8 cellular contexts compared by ENCODE assay signal in genomic region chr7:116224492-116225098, GRCh38. TPM values are rescaled to one million over a fixed set of nuclear protein-coding genes. Genes with fewer than 3 reads are reported as not detected.
DNase-seq lines count a peak whose midpoint lies in the region; ATAC-seq, FAIRE-seq and TF ChIP-seq lines count a peak whose summit lies in the region.

No MANE protein-coding gene starts in this region.

- DNase-seq in CD14-positive monocyte (ENCODE audit: low spot score) (no peak), GM12878 (ENCODE audit: low read depth, low spot score) (no peak), foreskin melanocyte (no peak), COLO668 (lab: John Stamatoyannopoulos, UW; ENCODE audit: unreplicated experiment) (no peak), NCI-H1436 treated with DMSO at 0.1 percent for 48 hours (lab: John Stamatoyannopoulos, UW) (no peak)
- no peak for DNase-seq in stimulated activated CD4-positive, alpha-beta T cell treated with anti-CD3 and anti-CD28 coated beads, Interleukin-1b, Interleukin-23, amount 100 ng/mL, for 48 hours

- RAD21 ChIA-PET in GM12878 (lab: Charles Lee; ENCODE audit: unreplicated experiment), result interaction anchor here (0.9 to 4.0 kb wide), 4 partner anchors 11 to 45 kb away, joined by 3 to 14 read pairs (median 10); no protein-coding TSS in a partner anchor

- no peaks in the 10 kb centered on the region for H4K20me1 ChIP-seq in GM12878 (ENCODE audit: control insufficient read depth, insufficient read depth)

- in situ Hi-C loops in GM12878 (cut with MboI), result no loop called here

- H3K4me1 Mint-ChIP-seq in CD14-positive monocyte, result peaks cover 54% of the 10 kb centered on the region

- no peaks in the 10 kb centered on the region for H3K27me3 ChIP-seq in GM12878 (replicated peaks in 1 of 2; ENCODE audit: control insufficient read depth in 2 of 2, insufficient read depth in 2 of 2, low read length in 1 of 2)

- no peaks in the 10 kb centered on the region for H3K9me3 ChIP-seq in GM12878 (replicated peaks; ENCODE audit: control insufficient read depth, insufficient read depth, low read length)

- TF ChIP-seq RAD21 in GM12878 (IDR thresholded peaks at IDR 0.05; ENCODE audit: insufficient read depth, low read depth, low read length), result no peak

- FAIRE-seq in GM12878 (lab: Jason Lieb, UNC), result no peak

- no peak overlapping the region for H3K4me3 Mint-ChIP-seq in CD14-positive monocyte

- peak in 1 of 2 experiments; percentile 15; a peak in 1 of 4 replicates for TF ChIP-seq EP300 in GM12878 (IDR thresholded peaks at IDR 0.05; ENCODE audit: borderline replicate concordance in 1 of 2, control insufficient read depth in 1 of 2, low read depth in 2 of 2, low read length in 2 of 2)

- TF ChIP-seq CTCF in CD14-positive monocyte (IDR thresholded peaks at IDR 0.05) (no peak), GM12878 (IDR thresholded peaks at IDR 0.05 in 2 of 3, conservative IDR thresholded peaks at IDR 0.05 in 1 of 3; ENCODE audit: control insufficient read depth in 2 of 3, extremely low read depth in 1 of 3, insufficient read depth in 1 of 3, low read depth in 3 of 3, low read length in 3 of 3) (no peak)

- peak overlapping the region; percentile 24; the same call in 1 of the 2 replicates for H3K27ac ChIP-seq in GM12878 (ENCODE audit: control insufficient read depth, insufficient read depth)

- peaks cover 94% of the 10 kb centered on the region for H3K79me2 ChIP-seq in GM12878 (ENCODE audit: control insufficient read depth, insufficient read depth, low read length)

- intact Hi-C loops in CD14-positive monocyte (cut with micrococcal nuclease) (no loop called here), GM12878 (cut with micrococcal nuclease; ENCODE audit: unreplicated experiment) (no loop called here)

- H3K9ac ChIP-seq in GM12878 (ENCODE audit: control insufficient read depth, insufficient read depth, low read length), result no peak overlapping the region

- H3K4me1 ChIP-seq in GM12878 (ENCODE audit: control insufficient read depth, insufficient read depth, low read length), result peaks cover 18% of the 10 kb centered on the region

- SMC1A ChIA-PET in GM12878 (lab: Charles Lee; ENCODE audit: uncharacterized antibody, unreplicated experiment), result interaction anchor here (0.6 to 3.9 kb wide), 11 partner anchors 8 to 847 kb away, joined by 3 to 22 read pairs (median 5); partner anchors contain the start of gene TES

- H2AFZ ChIP-seq in GM12878 (ENCODE audit: control insufficient read depth, low read depth, low read length), result peak overlapping the region; percentile 21; the same call in 1 of the 2 replicates

- peak overlapping the region; percentile 53; the same call in 1 of the 2 replicates for H3K4me3 ChIP-seq in GM12878

- ATAC-seq in GM19043 (IDR thresholded peaks at IDR 0.05; ENCODE audit: low read depth, unreplicated experiment) (peak; percentile 42), HG03039 (IDR thresholded peaks at IDR 0.05; ENCODE audit: unreplicated experiment) (peak; percentile 46), GM12878 (peak; percentile 86)

- 4% methylated on average over 2 of the region's 2 CpGs for WGBS in GM12878 (ENCODE audit: insufficient coverage, insufficient replicate concordance, low lambda C conversion rate, missing lambda C conversion rate)

- no TSS peak for BruUV-seq in GM12878 (replicated peaks; lab: Mats Ljungman, UMichigan)

- no peaks in the 10 kb centered on the region for H3K36me3 ChIP-seq in GM12878 (ENCODE audit: control insufficient read depth in 2 of 2, insufficient read depth in 2 of 2, low read length in 1 of 2)

- peak overlapping the region in 5 of 7 donors; percentile 71 to 78 (median 75) for H3K27ac Mint-ChIP-seq in CD14-positive monocyte

- CTCF ChIA-PET in GM12878 (lab: Yijun Ruan, JAX), result interaction anchor here (1.0 to 4.8 kb wide), 10 partner anchors 8 to 366 kb away, joined by 3 to 26 read pairs (median 8); partner anchors contain the start of gene TES

- H3K9me3 Mint-ChIP-seq in CD14-positive monocyte, result peaks cover 0 to 5% (median 0%) of the 10 kb centered on the region in 7 donors

- TF ChIP-seq POLR2A in GM12878 (IDR thresholded peaks at IDR 0.05; ENCODE audit: low read depth, low read length), result no peak

- POLR2A ChIA-PET in GM12878 (lab: Charles Lee), result interaction anchor here (1.2 to 3.2 kb wide), 2 partner anchors 12 to 14 kb away, joined by 3 to 23 read pairs; partner anchors contain the start of gene TES

- H3K4me2 ChIP-seq in GM12878 (ENCODE audit: control insufficient read depth, insufficient read depth), result peak overlapping the region; percentile 43

- H3K27me3 Mint-ChIP-seq in CD14-positive monocyte (ENCODE audit: low read depth in 3 of 3), result no peaks in the 10 kb centered on the region

- peaks cover 2 to 6% of the 10 kb centered on the region in 2 donors for H3K36me3 Mint-ChIP-seq in CD14-positive monocyte

TF ChIP-seq in GM12878, 131 proteins besides CTCF, POLR2A, EP300 and RAD21 (continues in another document):
- TF ChIP-seq, protein P1, sequence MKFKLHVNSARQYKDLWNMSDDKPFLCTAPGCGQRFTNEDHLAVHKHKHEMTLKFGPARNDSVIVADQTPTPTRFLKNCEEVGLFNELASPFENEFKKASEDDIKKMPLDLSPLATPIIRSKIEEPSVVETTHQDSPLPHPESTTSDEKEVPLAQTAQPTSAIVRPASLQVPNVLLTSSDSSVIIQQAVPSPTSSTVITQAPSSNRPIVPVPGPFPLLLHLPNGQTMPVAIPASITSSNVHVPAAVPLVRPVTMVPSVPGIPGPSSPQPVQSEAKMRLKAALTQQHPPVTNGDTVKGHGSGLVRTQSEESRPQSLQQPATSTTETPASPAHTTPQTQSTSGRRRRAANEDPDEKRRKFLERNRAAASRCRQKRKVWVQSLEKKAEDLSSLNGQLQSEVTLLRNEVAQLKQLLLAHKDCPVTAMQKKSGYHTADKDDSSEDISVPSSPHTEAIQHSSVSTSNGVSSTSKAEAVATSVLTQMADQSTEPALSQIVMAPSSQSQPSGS (IDR thresholded peaks at IDR 0.05; ENCODE audit: low read length), result 0 out of 2 replicates have a peak, but pooled peaks have one; percentile 15
- peak; percentile 62 for TF ChIP-seq MEF2B (IDR thresholded peaks at IDR 0.05; ENCODE audit: partially characterized antibody, poor library complexity, severe bottlenecking)
- TF ChIP-seq CBFB (IDR thresholded peaks at IDR 0.05; ENCODE audit: low read depth), result no peak
- TF ChIP-seq IKZF2 (IDR thresholded peaks at IDR 0.05), result peak in 1 of 2 experiments; percentile 26; a peak in 2 of 4 replicates
- TF ChIP-seq TAF1 (IDR thresholded peaks at IDR 0.05; ENCODE audit: borderline replicate concordance, low read depth, low read length), result no peak
- no peak for TF ChIP-seq SMAD5 (IDR thresholded peaks at IDR 0.05; ENCODE audit: low read depth)
- TF ChIP-seq CREM (IDR thresholded peaks at IDR 0.05; ENCODE audit: low read depth), result peak; percentile 16; the same call in 1 of the 2 replicates
- TF ChIP-seq ATF7 (IDR thresholded peaks at IDR 0.05; ENCODE audit: low read depth), result 0 out of 2 replicates have a peak, but pooled peaks have one; percentile 31
- no peak for TF ChIP-seq HCFC1 (IDR thresholded peaks at IDR 0.05; ENCODE audit: low read length)
- TF ChIP-seq, protein P2, sequence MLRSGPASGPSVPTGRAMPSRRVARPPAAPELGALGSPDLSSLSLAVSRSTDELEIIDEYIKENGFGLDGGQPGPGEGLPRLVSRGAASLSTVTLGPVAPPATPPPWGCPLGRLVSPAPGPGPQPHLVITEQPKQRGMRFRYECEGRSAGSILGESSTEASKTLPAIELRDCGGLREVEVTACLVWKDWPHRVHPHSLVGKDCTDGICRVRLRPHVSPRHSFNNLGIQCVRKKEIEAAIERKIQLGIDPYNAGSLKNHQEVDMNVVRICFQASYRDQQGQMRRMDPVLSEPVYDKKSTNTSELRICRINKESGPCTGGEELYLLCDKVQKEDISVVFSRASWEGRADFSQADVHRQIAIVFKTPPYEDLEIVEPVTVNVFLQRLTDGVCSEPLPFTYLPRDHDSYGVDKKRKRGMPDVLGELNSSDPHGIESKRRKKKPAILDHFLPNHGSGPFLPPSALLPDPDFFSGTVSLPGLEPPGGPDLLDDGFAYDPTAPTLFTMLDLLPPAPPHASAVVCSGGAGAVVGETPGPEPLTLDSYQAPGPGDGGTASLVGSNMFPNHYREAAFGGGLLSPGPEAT (IDR thresholded peaks at IDR 0.05; ENCODE audit: low read depth), result peak; percentile 80
- TF ChIP-seq RB1 (IDR thresholded peaks at IDR 0.05; ENCODE audit: borderline replicate concordance), result 0 out of 2 replicates have a peak, but pooled peaks have one; percentile 22

RNA-seq across cellular contexts. Expression of gene TES, which starts 14.3 kb away (rescaled TPM):
- polyA plus RNA-seq in CD14-positive monocyte (100 to 1,000 TPM in 1 of 2 donors, 10 to 100 TPM in 1; 89.0 to 104 TPM), GM12878 (2011; rRNA removed) (54.3 and 70.1 TPM in 2 replicates), GM12878 (2014; fragmentation: Illumina TruSeq; extraction: Trizol) (63.4 and 77.1 TPM in 2 replicates), GM12878 (2014; fragmentation: Nextera tagmentation; extraction: Ambion mirVana) (10 to 100 TPM; 31.2 to 41.7 TPM), GM12878 (2014; rRNA removed) (49.5 and 50.9 TPM in 2 replicates), GM12878 (2016; fragmentation: Nextera tagmentation; extraction: Ambion mirVana) (10 to 100 TPM; 70.6 to 77.5 TPM)
- 23.9 and 26.5 TPM in 2 replicates for total RNA-seq in GM12878 (2013; cell fraction: nucleolus; rRNA removed)
- total RNA-seq in GM12878 (2014; rRNA removed) (66.4 and 73.2 TPM in 2 replicates), GM12878 (2014; rRNA removed; fragmentation: Illumina TruSeq; extraction: Trizol) (59.7 and 59.8 TPM in 2 replicates), GM12878 (2021) (48.5 and 58.7 TPM in 2 replicates)
- polyA plus RNA-seq in GM12878 (2011; ENCODE audit: low read depth), result 36.0 TPM
- polyA plus RNA-seq in GM12878 (2011; cell fraction: cytosol; rRNA removed), result 33.3 and 36.5 TPM in 2 replicates
- 28.9 and 71.6 TPM in 2 replicates for polyA plus RNA-seq in GM12878 (2011; cell fraction: nucleus; rRNA removed)
- polyA plus RNA-seq in GM12878 (2012), result 40.6 and 44.6 TPM in 2 replicates
- 36.1 and 40.0 TPM in 2 replicates for polyA minus RNA-seq in GM12878 (2011; rRNA and poly(A)+ RNA removed)
- 12.0 and 17.5 TPM in 2 replicates for polyA minus RNA-seq in GM12878 (2011; cell fraction: cytosol; rRNA and poly(A)+ RNA removed)
- 11.0 and 28.4 TPM in 2 replicates for polyA minus RNA-seq in GM12878 (2011; cell fraction: nucleus; rRNA and poly(A)+ RNA removed)
